12 cellular contexts compared by ENCODE assay signal in the genomic region with DNA sequence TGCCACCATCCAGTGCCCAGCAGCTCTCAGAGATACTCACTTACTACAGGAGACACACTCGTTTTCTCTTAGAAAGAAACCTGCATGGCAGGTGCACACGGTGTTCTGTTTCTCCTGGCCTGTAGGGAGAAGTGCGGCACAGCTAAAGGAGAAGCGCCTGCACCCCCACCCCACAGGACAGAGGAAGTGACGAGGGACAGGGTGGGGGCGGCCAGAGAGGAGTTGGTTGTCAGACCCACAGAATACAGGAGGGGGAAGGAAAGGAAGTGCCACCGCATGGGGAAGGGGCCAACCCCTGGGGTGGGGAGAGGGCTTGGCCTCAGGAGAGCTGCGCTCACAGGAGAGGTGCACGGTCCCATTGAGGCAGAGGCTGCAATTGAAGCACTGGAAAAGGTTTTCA. TPM values are rescaled to one million over a fixed set of nuclear protein-coding genes. Genes with fewer than 3 reads are reported as not detected.
DNase-seq lines count a peak whose midpoint lies in the region; ATAC-seq and TF ChIP-seq lines count a peak whose summit lies in the region.
"Had no signal": no experiment of that assay in that cellular context is flagged by ENCODE, and none has a peak within 500 bp of the region (broad histone marks: within the 10 kb centered on the region; RNA-seq: fewer than 3 reads in every experiment).

No MANE protein-coding gene starts in this region.

- peaks cover 46% of the 10 kb centered on the region for H3K4me1 Mint-ChIP-seq in activated naive CD4-positive, alpha-beta T cell treated with anti-CD3 and anti-CD28 coated beads for 36 hours (ENCODE audit: low read depth)
- peaks cover 37% of the 10 kb centered on the region for H3K4me1 Mint-ChIP-seq in activated T-helper 17 cell treated with anti-CD3 and anti-CD28 coated beads, Interleukin-2, amount 50 U/mL, for 72 hours

- peak overlapping the region; percentile 59 for H3K27ac ChIP-seq in layer of hippocampus (ENCODE audit: low read depth, low read length)
- H3K27ac ChIP-seq in thoracic aorta: peak overlapping the region; percentile 15 to 98
- H3K27ac ChIP-seq: cardiac muscle cell had no signal

- H3K4me3 Mint-ChIP-seq in activated naive CD4-positive, alpha-beta T cell treated with anti-CD3 and anti-CD28 coated beads for 36 hours: peak overlapping the region; percentile 2
- no peak overlapping the region for H3K4me3 Mint-ChIP-seq in activated T-helper 17 cell treated with anti-CD3 and anti-CD28 coated beads, Interleukin-2, amount 50 U/mL, for 72 hours
- H3K4me3 Mint-ChIP-seq: activated B cell treated with CpG ODN at 0.5 μM for 24 hours had no signal

- peaks cover 59% of the 10 kb centered on the region for H3K36me3 ChIP-seq in thoracic aorta

- H3K27me3 ChIP-seq in layer of hippocampus (ENCODE audit: control insufficient read depth, insufficient read depth, low read length) (no peaks in the 10 kb centered on the region), thoracic aorta (replicated peaks; ENCODE audit: insufficient read depth) (no peaks in the 10 kb centered on the region)
- H3K27me3 ChIP-seq: cardiac muscle cell had no signal

- H3K27ac Mint-ChIP-seq in activated naive CD4-positive, alpha-beta T cell treated with anti-CD3 and anti-CD28 coated beads for 36 hours: peak overlapping the region; percentile 82
- H3K27ac Mint-ChIP-seq in activated naive CD4-positive, alpha-beta T cell treated with anti-CD3 and anti-CD28 coated beads, Interleukin-2, amount 50 U/mL, for 72 hours: peak overlapping the region in 1 of 2 donors; percentile 95
- peak overlapping the region; percentile 86 for H3K27ac Mint-ChIP-seq in activated T-helper 17 cell treated with anti-CD3 and anti-CD28 coated beads, Interleukin-2, amount 50 U/mL, for 72 hours
- H3K27ac Mint-ChIP-seq: activated B cell treated with CpG ODN at 0.5 μM for 24 hours had no signal

- H3K9me3 Mint-ChIP-seq in activated naive CD4-positive, alpha-beta T cell treated with anti-CD3 and anti-CD28 coated beads for 36 hours: no peaks in the 10 kb centered on the region
- H3K9me3 Mint-ChIP-seq in activated naive CD4-positive, alpha-beta T cell treated with anti-CD3 and anti-CD28 coated beads, Interleukin-2, amount 50 U/mL, for 72 hours: no peaks in the 10 kb centered on the region
- H3K9me3 Mint-ChIP-seq in activated T-helper 17 cell treated with anti-CD3 and anti-CD28 coated beads, Interleukin-2, amount 50 U/mL, for 72 hours: no peaks in the 10 kb centered on the region
- H3K9me3 Mint-ChIP-seq: activated B cell treated with CpG ODN at 0.5 μM for 24 hours had no signal

- no peaks in the 10 kb centered on the region for H3K9me3 ChIP-seq in thoracic aorta

- ATAC-seq in activated naive CD4-positive, alpha-beta T cell treated with anti-CD3 and anti-CD28 coated beads, Interleukin-2, amount 50 U/mL, for 72 hours: no peak
- ATAC-seq in activated T-helper 17 cell treated with anti-CD3 and anti-CD28 coated beads, Interleukin-2, amount 50 U/mL, for 72 hours (replicated peaks): no peak
- ATAC-seq in thoracic aorta (ENCODE audit: insufficient number of reproducible peaks, low FRiP score, low read depth) (no peak), GM19351 (IDR thresholded peaks at IDR 0.05; ENCODE audit: unreplicated experiment) (no peak), HG03439 (IDR thresholded peaks at IDR 0.05; ENCODE audit: unreplicated experiment) (no peak)

- CTCF ChIA-PET in activated naive CD4-positive, alpha-beta T cell treated with anti-CD3 and anti-CD28 coated beads for 36 hours (lab: Charles Lee): interaction anchor here (1.2 to 6.0 kb wide), 5 partner anchors 9 to 137 kb away, joined by 3 to 39 read pairs (median 4); a partner anchor contains a TSS

- intact Hi-C loops in activated naive CD4-positive, alpha-beta T cell treated with anti-CD3 and anti-CD28 coated beads for 36 hours (cut with micrococcal nuclease): no loop called here

- DNase-seq in activated naive CD4-positive, alpha-beta T cell treated with anti-CD3 and anti-CD28 coated beads for 36 hours: peak; percentile 50
- no peak for DNase-seq in activated naive CD4-positive, alpha-beta T cell treated with anti-CD3 and anti-CD28 coated beads, Interleukin-2, amount 50 U/mL, for 72 hours (ENCODE audit: low spot score in 2 of 2)
- DNase-seq in thoracic aorta (ENCODE audit: low spot score) (no peak), GOT3 (lab: John Stamatoyannopoulos, UW) (no peak)
- DNase-seq: activated B cell treated with CpG ODN at 0.5 μM for 24 hours, NCI-H1048, OCI-M1 had no signal

- peaks cover 48% of the 10 kb centered on the region for H3K36me3 Mint-ChIP-seq in activated naive CD4-positive, alpha-beta T cell treated with anti-CD3 and anti-CD28 coated beads for 36 hours (ENCODE audit: low read depth)
- peaks cover 18 to 30% of the 10 kb centered on the region in 2 donors for H3K36me3 Mint-ChIP-seq in activated naive CD4-positive, alpha-beta T cell treated with anti-CD3 and anti-CD28 coated beads, Interleukin-2, amount 50 U/mL, for 72 hours
- peaks cover 71% of the 10 kb centered on the region for H3K36me3 Mint-ChIP-seq in activated T-helper 17 cell treated with anti-CD3 and anti-CD28 coated beads, Interleukin-2, amount 50 U/mL, for 72 hours (ENCODE audit: low read depth)

- H3K27me3 Mint-ChIP-seq in activated naive CD4-positive, alpha-beta T cell treated with anti-CD3 and anti-CD28 coated beads for 36 hours (ENCODE audit: low read depth): no peaks in the 10 kb centered on the region
- H3K27me3 Mint-ChIP-seq in activated T-helper 17 cell treated with anti-CD3 and anti-CD28 coated beads, Interleukin-2, amount 50 U/mL, for 72 hours: no peaks in the 10 kb centered on the region

- no peak overlapping the region for H3K4me3 ChIP-seq in thoracic aorta
- H3K4me3 ChIP-seq: cardiac muscle cell had no signal

- no peak for TF ChIP-seq CTCF in thoracic aorta (IDR thresholded peaks at IDR 0.05)

- H3K4me1 ChIP-seq in thoracic aorta (ENCODE audit: control insufficient read depth in 1 of 2, low read depth in 2 of 2): peaks cover 30 to 82% of the 10 kb centered on the region in 2 donors

RNA-seq across cellular contexts. Expression of a gene that starts 8.8 kb away (rescaled TPM):
- total RNA-seq in activated naive CD4-positive, alpha-beta T cell treated with anti-CD3 and anti-CD28 coated beads for 36 hours: 10 to 100 TPM; 38.1 to 41.3 TPM
- total RNA-seq in activated naive CD4-positive, alpha-beta T cell treated with anti-CD3 and anti-CD28 coated beads, Interleukin-2, amount 50 U/mL, for 72 hours: 10 to 100 TPM; 49.3 to 62.6 TPM
- total RNA-seq in activated T-helper 17 cell treated with anti-CD3 and anti-CD28 coated beads, Interleukin-2, amount 50 U/mL, for 72 hours: 10 to 100 TPM; 42.1 to 74.1 TPM
- 100 to 1,000 TPM; 311 to 384 TPM for total RNA-seq in thoracic aorta
- total RNA-seq: activated B cell treated with CpG ODN at 0.5 μM for 24 hours had no signal

RNA-seq across cellular contexts. Expression of a gene that starts 22.5 kb away (rescaled TPM):
- not detected for total RNA-seq in activated naive CD4-positive, alpha-beta T cell treated with anti-CD3 and anti-CD28 coated beads for 36 hours
- not detected for total RNA-seq in activated naive CD4-positive, alpha-beta T cell treated with anti-CD3 and anti-CD28 coated beads, Interleukin-2, amount 50 U/mL, for 72 hours
- total RNA-seq in activated T-helper 17 cell treated with anti-CD3 and anti-CD28 coated beads, Interleukin-2, amount 50 U/mL, for 72 hours: not detected
- under 1 TPM in 1 of 2 donors, not detected in 1; 0.78 TPM for total RNA-seq in thoracic aorta
- total RNA-seq: activated B cell treated with CpG ODN at 0.5 μM for 24 hours had no signal

RNA-seq across cellular contexts. Expression of a gene that starts 42.3 kb away (rescaled TPM):
- under 1 TPM; 0.20 to 0.67 TPM for total RNA-seq in activated naive CD4-positive, alpha-beta T cell treated with anti-CD3 and anti-CD28 coated beads for 36 hours
- total RNA-seq in activated naive CD4-positive, alpha-beta T cell treated with anti-CD3 and anti-CD28 coated beads, Interleukin-2, amount 50 U/mL, for 72 hours: 1 to 10 TPM; 1.1 to 2.8 TPM
- total RNA-seq in activated T-helper 17 cell treated with anti-CD3 and anti-CD28 coated beads, Interleukin-2, amount 50 U/mL, for 72 hours: 1 to 10 TPM in 1 of 2 donors, not detected in 1; 1.6 TPM
- total RNA-seq in thoracic aorta: 10 to 100 TPM; 16.4 to 33.5 TPM
- total RNA-seq: activated B cell treated with CpG ODN at 0.5 μM for 24 hours had no signal

RNA-seq across cellular contexts. Expression of a gene that starts 50.9 kb away (rescaled TPM):
- total RNA-seq in activated naive CD4-positive, alpha-beta T cell treated with anti-CD3 and anti-CD28 coated beads for 36 hours: 1 to 10 TPM; 2.1 to 3.1 TPM
- 1 to 10 TPM; 2.0 to 3.1 TPM for total RNA-seq in activated naive CD4-positive, alpha-beta T cell treated with anti-CD3 and anti-CD28 coated beads, Interleukin-2, amount 50 U/mL, for 72 hours
- total RNA-seq in activated T-helper 17 cell treated with anti-CD3 and anti-CD28 coated beads, Interleukin-2, amount 50 U/mL, for 72 hours: under 1 TPM; 0.56 to 0.61 TPM
- total RNA-seq in thoracic aorta: 100 to 1,000 TPM; 176 to 217 TPM

Comparison
In these comparisons a context has a peak if more than half of its experiments do, and no peak if none do; other contexts are left out.
1. RNA of a gene that starts 8.8 kb away (total RNA-seq): 311 to 384 TPM in thoracic aorta; 42.1 to 74.1 TPM in activated T-helper 17 cell treated with anti-CD3 and anti-CD28 coated beads, Interleukin-2, amount 50 U/mL, for 72 hours, 49.3 to 62.6 TPM in activated naive CD4-positive, alpha-beta T cell treated with anti-CD3 and anti-CD28 coated beads, Interleukin-2, amount 50 U/mL, for 72 hours and 38.1 to 41.3 TPM in activated naive CD4-positive, alpha-beta T cell treated with anti-CD3 and anti-CD28 coated beads for 36 hours; every median in the first group is over 4 times any median in the second.
2. RNA of a gene that starts 42.3 kb away (total RNA-seq): 16.4 to 33.5 TPM in thoracic aorta; 1.1 to 2.8 TPM in activated naive CD4-positive, alpha-beta T cell treated with anti-CD3 and anti-CD28 coated beads, Interleukin-2, amount 50 U/mL, for 72 hours, 1.6 TPM in activated T-helper 17 cell treated with anti-CD3 and anti-CD28 coated beads, Interleukin-2, amount 50 U/mL, for 72 hours and 0.20 to 0.67 TPM in activated naive CD4-positive, alpha-beta T cell treated with anti-CD3 and anti-CD28 coated beads for 36 hours; every median in the first group is over 4 times any median in the second.